1 cellular context compared by ENCODE assay signal in genomic region chr2:182062329-182062972, GRCh38.
A peak's percentile ranks its signal among the peaks of the same experiment; 100 is the strongest.
TF ChIP-seq lines count a peak whose summit lies in the region.

No MANE protein-coding gene starts in this region.

TF ChIP-seq in HepG2, 621 proteins besides CTCF, POLR2A, EP300 and RAD21 (continued from another document and continues in another):
- TF ChIP-seq LRRFIP1 (CRISPR knock-in tag; conservative IDR thresholded peaks at IDR 0.05) (no peak), THAP9 (CRISPR knock-in tag; IDR thresholded peaks at IDR 0.05; ENCODE audit: borderline replicate concordance) (no peak), MIXL1 (CRISPR knock-in tag; IDR thresholded peaks at IDR 0.05) (peak; percentile 49; the same call in 1 of the 2 replicates), ZNF280D (CRISPR knock-in tag; IDR thresholded peaks at IDR 0.05) (no peak), SMYD3 (CRISPR knock-in tag; IDR thresholded peaks at IDR 0.05) (no peak), ZNF496 (CRISPR knock-in tag; IDR thresholded peaks at IDR 0.05; ENCODE audit: insufficient replicate concordance) (no peak), TCF12 (IDR thresholded peaks at IDR 0.05) (no peak), TCF12 (CRISPR knock-in tag; IDR thresholded peaks at IDR 0.05) (peak; percentile 73; the same call in 1 of the 2 replicates), PBX3 (CRISPR knock-in tag; IDR thresholded peaks at IDR 0.05; ENCODE audit: borderline replicate concordance) (no peak), SNAI1 (CRISPR knock-in tag; IDR thresholded peaks at IDR 0.05; ENCODE audit: borderline replicate concordance) (no peak), NCOA2 (CRISPR knock-in tag; IDR thresholded peaks at IDR 0.05) (0 out of 2 replicates have a peak, but pooled peaks have one; percentile 30), ZFP91 (CRISPR knock-in tag; IDR thresholded peaks at IDR 0.05; ENCODE audit: borderline replicate concordance) (no peak), ATF3 (CRISPR knock-in tag; IDR thresholded peaks at IDR 0.05) (no peak), RFX5 (IDR thresholded peaks at IDR 0.05; ENCODE audit: low read depth, low read length) (no peak), ZNF644 (CRISPR knock-in tag; IDR thresholded peaks at IDR 0.05; ENCODE audit: low read depth) (no peak), ZBTB2 (CRISPR knock-in tag; IDR thresholded peaks at IDR 0.05; ENCODE audit: low read depth) (no peak), BCL6 (CRISPR knock-in tag; IDR thresholded peaks at IDR 0.05) (no peak), HNF4A (CRISPR knock-in tag; IDR thresholded peaks at IDR 0.05) (peak; percentile 69), NRL (CRISPR knock-in tag; IDR thresholded peaks at IDR 0.05; ENCODE audit: borderline replicate concordance) (no peak), FOXP1 (IDR thresholded peaks at IDR 0.05) (no peak), FOXP1 (CRISPR knock-in tag; IDR thresholded peaks at IDR 0.05) (peak; percentile 73; the same call in 1 of the 2 replicates), ZFP41 (CRISPR knock-in tag; IDR thresholded peaks at IDR 0.05; ENCODE audit: borderline replicate concordance) (no peak), CREM (IDR thresholded peaks at IDR 0.05) (0 out of 2 replicates have a peak, but pooled peaks have one; percentile 32), CREM (CRISPR knock-in tag; IDR thresholded peaks at IDR 0.05) (no peak), ZNF260 (CRISPR knock-in tag; IDR thresholded peaks at IDR 0.05; ENCODE audit: borderline replicate concordance, low read depth) (no peak), GABPA (IDR thresholded peaks at IDR 0.05; ENCODE audit: low read depth, low read length) (no peak), GABPA (CRISPR knock-in tag; IDR thresholded peaks at IDR 0.05; ENCODE audit: low read depth) (no peak), GATAD2A (CRISPR knock-in tag; IDR thresholded peaks at IDR 0.05) (peak; percentile 64), ZNF556 (CRISPR knock-in tag; IDR thresholded peaks at IDR 0.05; ENCODE audit: borderline replicate concordance) (no peak), AHDC1 (CRISPR knock-in tag; IDR thresholded peaks at IDR 0.05; ENCODE audit: borderline replicate concordance) (peak; percentile 93; the same call in 1 of the 2 replicates), BORCS8-MEF2B (CRISPR knock-in tag; IDR thresholded peaks at IDR 0.05) (no peak), ZSCAN30 (CRISPR knock-in tag; IDR thresholded peaks at IDR 0.05) (no peak), KDM6A (CRISPR knock-in tag; IDR thresholded peaks at IDR 0.05; ENCODE audit: low read depth) (peak; percentile 57; the same call in 1 of the 2 replicates), ZNF616 (CRISPR knock-in tag; IDR thresholded peaks at IDR 0.05; ENCODE audit: low read depth) (no peak), ZNF83 (CRISPR knock-in tag; IDR thresholded peaks at IDR 0.05; ENCODE audit: borderline replicate concordance) (no peak), ZNF276 (CRISPR knock-in tag; IDR thresholded peaks at IDR 0.05; ENCODE audit: low read depth) (no peak), KLF16 (CRISPR knock-in tag; IDR thresholded peaks at IDR 0.05) (no peak), SOX13 (IDR thresholded peaks at IDR 0.05) (no peak), SOX13 (CRISPR knock-in tag; conservative IDR thresholded peaks at IDR 0.05 in 1 of 2, IDR thresholded peaks at IDR 0.05 in 1 of 2) (peak in 1 of 2 experiments; percentile 30; a peak in 1 of 4 replicates), PITX1 (CRISPR knock-in tag; IDR thresholded peaks at IDR 0.05) (no peak), FOXA3 (CRISPR knock-in tag; IDR thresholded peaks at IDR 0.05) (peak; percentile 38; the same call in 1 of the 2 replicates), JUNB (CRISPR knock-in tag; IDR thresholded peaks at IDR 0.05; ENCODE audit: borderline replicate concordance) (no peak), SATB2 (CRISPR knock-in tag; IDR thresholded peaks at IDR 0.05) (no peak)
